Comparison of ENCODE assay signal across 35 cellular contexts in genomic region chr22:36141481-36141880, GRCh38. TPM values are rescaled to one million over a fixed set of nuclear protein-coding genes. Genes with fewer than 3 reads are reported as not detected.
"Had no signal": no experiment of that assay in that cellular context is flagged by ENCODE, and none has a peak within 500 bp of the region (broad histone marks: within the 10 kb centered on the region; RNA-seq: fewer than 3 reads in every experiment).

No MANE protein-coding gene starts in this region.

- H3K9me3 Mint-ChIP-seq: activated CD4-positive, alpha-beta T cell treated with anti-CD3 and anti-CD28 coated beads, Interleukin-2, amount 10 ng/mL, durations not matched to agents 24 days and 14 days; activated CD8-positive, alpha-beta T cell treated with anti-CD3 and anti-CD28 coated beads for 36 hours; activated naive CD4-positive, alpha-beta T cell treated with anti-CD3 and anti-CD28 coated beads, Interleukin-2, amount 10 ng/mL, durations not matched to agents 7 days and 5 days; activated T-cell treated with anti-CD3 and anti-CD28 coated beads, Interleukin-2, amount 50 U/mL, for 4 hours; activated T-helper 1 cell treated with anti-CD3 and anti-CD28 coated beads, Interleukin-12 subunit alpha, Interleukin-12 subunit beta, Interleukin-2, Interleukin-4 antibody, amounts not matched to agents 30 ng/mL and 10 ng/mL and 1 ng/mL, durations not matched to agents 14 hours and 24 hours and 36 hours had no signal

- H3K27ac ChIP-seq: ascending aorta, cardiac muscle cell, KMS-11, PC-9, RWPE1, WERI-Rb-1 had no signal

- H3K4me3 Mint-ChIP-seq: activated CD4-positive, alpha-beta T cell treated with anti-CD3 and anti-CD28 coated beads, Interleukin-2, amount 10 ng/mL, durations not matched to agents 24 days and 14 days; activated CD8-positive, alpha-beta T cell treated with anti-CD3 and anti-CD28 coated beads for 36 hours; activated naive CD4-positive, alpha-beta T cell treated with anti-CD3 and anti-CD28 coated beads, Interleukin-2, amount 10 ng/mL, durations not matched to agents 7 days and 5 days; activated naive CD8-positive, alpha-beta T cell; activated T-cell treated with anti-CD3 and anti-CD28 coated beads, Interleukin-2, amount 50 U/mL, for 4 hours; activated T-helper 1 cell treated with anti-CD3 and anti-CD28 coated beads, Interleukin-12 subunit alpha, Interleukin-12 subunit beta, Interleukin-2, Interleukin-4 antibody, amounts not matched to agents 30 ng/mL and 10 ng/mL and 1 ng/mL, durations not matched to agents 14 hours and 24 hours and 36 hours had no signal

- FAIRE-seq: RCC 7860 had no signal

- H3K4me3 ChIP-seq: ascending aorta, cardiac muscle cell, PC-9 had no signal

- H3K27me3 Mint-ChIP-seq: activated CD4-positive, alpha-beta T cell treated with anti-CD3 and anti-CD28 coated beads, Interleukin-2, amount 10 ng/mL, durations not matched to agents 24 days and 14 days; activated CD8-positive, alpha-beta T cell treated with anti-CD3 and anti-CD28 coated beads for 36 hours; activated naive CD4-positive, alpha-beta T cell treated with anti-CD3 and anti-CD28 coated beads, Interleukin-2, amount 10 ng/mL, durations not matched to agents 7 days and 5 days; activated naive CD8-positive, alpha-beta T cell had no signal

- H3K36me3 ChIP-seq: cardiac muscle cell, WERI-Rb-1 had no signal

- H2AFZ ChIP-seq: PC-9 had no signal

- H3K9me3 ChIP-seq: ascending aorta had no signal

- H3K4me1 Mint-ChIP-seq: activated naive CD4-positive, alpha-beta T cell treated with anti-CD3 and anti-CD28 coated beads, Interleukin-2, amount 10 ng/mL, durations not matched to agents 7 days and 5 days had no signal

- DNase-seq: activated CD4-positive, alpha-beta T cell treated with anti-CD3 and anti-CD28 coated beads for 1 hour; activated CD4-positive, alpha-beta T cell treated with anti-CD3 and anti-CD28 coated beads, Interleukin-2, amount 10 ng/mL, durations not matched to agents 24 days and 14 days; activated CD4-positive, alpha-beta T cell treated with anti-CD3 and anti-CD28 coated beads, Interleukin-2, amount 50 U/mL, for 4 hours; activated CD4-positive, CD25-positive, alpha-beta regulatory T cell; activated CD8-positive, alpha-beta T cell treated with anti-CD3 and anti-CD28 coated beads for 36 hours; activated gamma-delta T cell treated with Interleukin-2 at 50 U/mL for 16 hours; activated naive CD4-positive, alpha-beta T cell treated with anti-CD3 and anti-CD28 coated beads, Interleukin-2, amount 10 ng/mL, durations not matched to agents 7 days and 5 days; activated T-cell treated with anti-CD3 and anti-CD28 coated beads, Interleukin-2, amount 50 U/mL, for 4 hours; amygdala; MM.1S; MV-4-11; NCI-H1092; NCI-H1436 treated with DMSO at 0.1 percent for 48 hours; NCI-H187; NCI-H2029 treated with DMSO at 0.1 percent for 48 hours; NCI-H2107; NCI-H2171; NCI-H510A; NCI-H526; NCI-H748 treated with DMSO at 0.1 percent for 48 hours; NK-92 treated with Interleukin-12 subunit alpha and Interleukin-12 subunit beta, amount 100 ng/mL, for 24 hours; PC-9; SIG-M5; T-helper 1 cell; T1000; WERI-Rb-1 had no signal

- H3K27ac Mint-ChIP-seq: activated CD4-positive, alpha-beta T cell treated with anti-CD3 and anti-CD28 coated beads, Interleukin-2, amount 10 ng/mL, durations not matched to agents 24 days and 14 days; activated CD8-positive, alpha-beta T cell treated with anti-CD3 and anti-CD28 coated beads for 36 hours; activated T-helper 1 cell treated with anti-CD3 and anti-CD28 coated beads, Interleukin-12 subunit alpha, Interleukin-12 subunit beta, Interleukin-2, Interleukin-4 antibody, amounts not matched to agents 30 ng/mL and 10 ng/mL and 1 ng/mL, durations not matched to agents 14 hours and 24 hours and 36 hours had no signal

- H3K27me3 ChIP-seq: ascending aorta, cardiac muscle cell had no signal

- ATAC-seq: activated CD8-positive, alpha-beta T cell treated with anti-CD3 and anti-CD28 coated beads for 36 hours; activated T-cell treated with anti-CD3 and anti-CD28 coated beads, Interleukin-2, amount 50 U/mL, for 4 hours; Right ventricle myocardium inferior; SK-N-SH treated with all-trans-retinoic acid at 6 μM for 48 hours had no signal

- H3K9ac ChIP-seq: KMS-11 had no signal

- H3K4me1 ChIP-seq: ascending aorta had no signal

- H3K4me2 ChIP-seq: KMS-11, PC-9 had no signal

RNA-seq across cellular contexts. Expression of gene APOL3, which starts 19.1 kb away (rescaled TPM):
- total RNA-seq: cardiac muscle cell had no signal
- polyA plus RNA-seq: cardiac muscle cell had no signal
